ENCODE assay signal across 17 cellular contexts in genomic region chr2:10762651-10763460, GRCh38. TPM values are rescaled to one million over a fixed set of nuclear protein-coding genes. Genes with fewer than 3 reads are reported as not detected.
DNase-seq lines count a peak whose midpoint lies in the region; TF ChIP-seq lines count a peak whose summit lies in the region.
"Had no signal": no experiment of that assay in that cellular context is flagged by ENCODE, and none has a peak within 500 bp of the region (broad histone marks: within the 10 kb centered on the region; RNA-seq: fewer than 3 reads in every experiment).

No MANE protein-coding gene starts in this region.

- H4K20me1 ChIP-seq in Karpas-422 (ENCODE audit: insufficient read depth, low read depth, low read length) = no peaks in the 10 kb centered on the region

- no peak overlapping the region for H3K9ac ChIP-seq in Karpas-422 (ENCODE audit: low read length)

- POLR2A ChIA-PET in HEK293 (lab: Yijun Ruan, JAX) = no interaction called here

- no peaks in the 10 kb centered on the region for H3K4me1 Mint-ChIP-seq in chondrocyte (ENCODE audit: low read depth)
- H3K4me1 Mint-ChIP-seq: mesothelial cell of epicardium had no signal

- H3K9me3 ChIP-seq in HEK293 (ENCODE audit: control insufficient read depth, insufficient read depth, low read depth, low read length) = no peaks in the 10 kb centered on the region
- no peaks in the 10 kb centered on the region for H3K9me3 ChIP-seq in Karpas-422 (ENCODE audit: low read length)

- CTCF ChIA-PET in HEK293 (lab: Yijun Ruan, JAX) = no interaction called here

- no peak overlapping the region for H2AFZ ChIP-seq in Karpas-422 (ENCODE audit: low read length)

- DNase-seq in AG08395 (ENCODE audit: low spot score) = peak; percentile 18
- peak; percentile 57 for DNase-seq in chondrocyte (ENCODE audit: low spot score)
- DNase-seq in left kidney (ENCODE audit: low read depth, low spot score) = peak; percentile 83
- DNase-seq in DMS79 (lab: John Stamatoyannopoulos, UW) = no peak
- DNase-seq in Karpas-422 = no peak
- no peak for DNase-seq in iPS-NIHi11 (ENCODE audit: low spot score)
- DNase-seq in GM10266 (ENCODE audit: extremely low spot score) = no peak
- DNase-seq: activated CD4-positive, alpha-beta memory T cell treated with anti-CD3 and anti-CD28 coated beads for 36 hours; NCI-H1092; NCI-H226; stimulated activated CD4-positive, alpha-beta T cell treated with anti-CD3 and anti-CD28 coated beads, Interleukin-2, amount 100 ng/mL, for 48 hours; T-helper 17 cell had no signal

- no peak overlapping the region for H3K4me2 ChIP-seq in Karpas-422 (ENCODE audit: low read depth, low read length, poor library complexity, severe bottlenecking)

- TF ChIP-seq CTCF in HEK293 (tag by site-specific recombination; IDR thresholded peaks at IDR 0.05) = no peak
- no peak for TF ChIP-seq CTCF in chondrocyte (IDR thresholded peaks at IDR 0.05)
- no peak for TF ChIP-seq CTCF in GM10266 (IDR thresholded peaks at IDR 0.05; ENCODE audit: control insufficient read depth, insufficient read depth, low read depth, missing control alignments)

- no peak overlapping the region for H3K4me3 Mint-ChIP-seq in chondrocyte (ENCODE audit: unreplicated experiment)
- H3K4me3 Mint-ChIP-seq: activated CD4-positive, alpha-beta memory T cell treated with anti-CD3 and anti-CD28 coated beads for 36 hours; brain; mesothelial cell of epicardium; stimulated activated effector memory CD8-positive, alpha-beta T cell treated with anti-CD3 and anti-CD28 coated beads, Interleukin-12 subunit alpha, Interleukin-12 subunit beta, amount 100 ng/mL, for 72 hours; T-helper 17 cell had no signal

- H3K9me3 Mint-ChIP-seq in chondrocyte (ENCODE audit: low read depth) = no peaks in the 10 kb centered on the region
- H3K9me3 Mint-ChIP-seq: activated CD4-positive, alpha-beta memory T cell treated with anti-CD3 and anti-CD28 coated beads for 36 hours; mesothelial cell of epicardium; stimulated activated effector memory CD8-positive, alpha-beta T cell treated with anti-CD3 and anti-CD28 coated beads, Interleukin-12 subunit alpha, Interleukin-12 subunit beta, amount 100 ng/mL, for 72 hours had no signal

- no peaks in the 10 kb centered on the region for H3K79me2 ChIP-seq in Karpas-422 (ENCODE audit: low read length)

- no peak overlapping the region for H3K27ac ChIP-seq in HEK293 (ENCODE audit: extremely low read depth, low read depth, low read length)
- no peak overlapping the region for H3K27ac ChIP-seq in Karpas-422 (ENCODE audit: low read length)

- no peaks in the 10 kb centered on the region for H3K27me3 ChIP-seq in Karpas-422 (ENCODE audit: low read length)

- H3K4me3 ChIP-seq in HEK293 (ENCODE audit: low read depth, low read length) (no peak overlapping the region), Karpas-422 (ENCODE audit: low read length) (no peak overlapping the region)

- H3K9me2 ChIP-seq in Karpas-422 (replicated peaks; ENCODE audit: insufficient read depth, low read length) = no peaks in the 10 kb centered on the region

- no peaks in the 10 kb centered on the region for H3K36me3 Mint-ChIP-seq in chondrocyte (ENCODE audit: low read depth)
- H3K36me3 Mint-ChIP-seq: activated CD4-positive, alpha-beta memory T cell treated with anti-CD3 and anti-CD28 coated beads for 36 hours; brain; mesothelial cell of epicardium; stimulated activated effector memory CD8-positive, alpha-beta T cell treated with anti-CD3 and anti-CD28 coated beads, Interleukin-12 subunit alpha, Interleukin-12 subunit beta, amount 100 ng/mL, for 72 hours had no signal

- no peak overlapping the region for H3K27ac Mint-ChIP-seq in chondrocyte (ENCODE audit: unreplicated experiment)
- H3K27ac Mint-ChIP-seq: activated CD4-positive, alpha-beta memory T cell treated with anti-CD3 and anti-CD28 coated beads for 36 hours; mesothelial cell of epicardium; stimulated activated effector memory CD8-positive, alpha-beta T cell treated with anti-CD3 and anti-CD28 coated beads, Interleukin-12 subunit alpha, Interleukin-12 subunit beta, amount 100 ng/mL, for 72 hours; T-helper 17 cell had no signal

- H3K27me3 Mint-ChIP-seq in chondrocyte (ENCODE audit: low read depth) = no peaks in the 10 kb centered on the region

- no peaks in the 10 kb centered on the region for H3K36me3 ChIP-seq in HEK293 (ENCODE audit: control insufficient read depth in 2 of 2, insufficient read depth in 1 of 2, low read length in 2 of 2)
- no peaks in the 10 kb centered on the region for H3K36me3 ChIP-seq in Karpas-422 (ENCODE audit: insufficient read depth, low read length)

- H3K4me1 ChIP-seq in HEK293 (ENCODE audit: control insufficient read depth, insufficient read depth, low read length) (no peaks in the 10 kb centered on the region), Karpas-422 (ENCODE audit: low read length) (no peaks in the 10 kb centered on the region)

TF ChIP-seq in HEK293, 187 proteins besides CTCF, POLR2A, EP300 and RAD21:
- TF ChIP-seq SP3 (tag by site-specific recombination; IDR thresholded peaks at IDR 0.05) (0 out of 2 replicates have a peak, but pooled peaks have one; percentile 19), ZFHX2 (tag by site-specific recombination; conservative IDR thresholded peaks at IDR 0.05) (peak; percentile 91), PRDM10 (tag by site-specific recombination; IDR thresholded peaks at IDR 0.05) (no peak), ZNF776 (tag by site-specific recombination; IDR thresholded peaks at IDR 0.05; ENCODE audit: borderline replicate concordance) (no peak), SP2 (tag by site-specific recombination; IDR thresholded peaks at IDR 0.05) (peak; percentile 13; the same call in 1 of the 2 replicates), WT1 (tag by site-specific recombination; IDR thresholded peaks at IDR 0.05) (peak; percentile 84), EGR2 (tag by site-specific recombination; IDR thresholded peaks at IDR 0.05; ENCODE audit: low read depth) (peak; percentile 86), ZNF701 (tag by site-specific recombination; IDR thresholded peaks at IDR 0.05) (no peak), ZIC2 (tag by site-specific recombination; IDR thresholded peaks at IDR 0.05) (peak; percentile 27; the same call in 1 of the 2 replicates), GLIS1 (tag by site-specific recombination; IDR thresholded peaks at IDR 0.05) (peak; percentile 92), KLF1 (tag by site-specific recombination; IDR thresholded peaks at IDR 0.05) (peak; percentile 50; the same call in 1 of the 2 replicates)

RNA-seq across cellular contexts. Expression of gene ATP6V1C2, which starts 41.4 kb away (rescaled TPM):
- not detected in 3 replicates for total RNA-seq in chondrocyte
- not detected in 2 replicates for total RNA-seq in Karpas-422 (2014; rRNA removed; shearing (Covaris generic); ENCODE audit: low replicate concordance)
- total RNA-seq: activated CD4-positive, alpha-beta memory T cell treated with anti-CD3 and anti-CD28 coated beads for 36 hours; pulmonary artery endothelial cell; T-helper 17 cell had no signal

RNA-seq across cellular contexts. Expression of gene PDIA6, which starts 49.7 kb away (rescaled TPM):
- 196 to 412 TPM (median 198 TPM) in 3 replicates for total RNA-seq in chondrocyte
- 92.4 and 106 TPM in 2 replicates for total RNA-seq in Karpas-422 (2014; rRNA removed; shearing (Covaris generic); ENCODE audit: low replicate concordance)

Comparison
In these comparisons a context has a peak if more than half of its experiments do, and no peak if none do; other contexts are left out.
1. DNase-seq: peak in AG08395 (single experiment), chondrocyte (single experiment) and left kidney (single experiment); none in DMS79 (single experiment), Karpas-422 (single experiment), iPS-NIHi11 (single experiment) and GM10266 (single experiment).